Comparison of ENCODE assay signal across 8 cellular contexts in genomic region chr1:19448491-19449439, GRCh38. TPM values are rescaled to one million over a fixed set of nuclear protein-coding genes. Genes with fewer than 3 reads are reported as not detected.
A peak's percentile ranks its signal among the peaks of the same experiment; 100 is the strongest.
DNase-seq lines count a peak whose midpoint lies in the region; ATAC-seq and TF ChIP-seq lines count a peak whose summit lies in the region.

No MANE protein-coding gene starts in this region.

- intact Hi-C loops in lower leg skin (cut with DNase I; ENCODE audit: low total_unique reads) = loop anchor here (5.0 kb wide), 1 partner anchor 1804 kb away; no protein-coding TSS in a partner anchor

- H3K36me3 Mint-ChIP-seq in CD4-positive, CD25-positive, alpha-beta regulatory T cell = peaks cover 10% of the 10 kb centered on the region
- H3K36me3 Mint-ChIP-seq in chondrocyte (ENCODE audit: low read depth) = peaks cover 2% of the 10 kb centered on the region

- 41% methylated on average over 19 of the region's 19 CpGs for WGBS in lower leg skin, 2 donors

- no peak overlapping the region for H3K27ac ChIP-seq in CD4-positive, CD25-positive, alpha-beta regulatory T cell (ENCODE audit: insufficient read depth, low read length, poor library complexity, severe bottlenecking)
- peak overlapping the region; percentile 81 to 91 for H3K27ac ChIP-seq in thoracic aorta

- H3K9me3 ChIP-seq in CD4-positive, CD25-positive, alpha-beta regulatory T cell (ENCODE audit: control insufficient read depth in 2 of 2, low read length in 2 of 2) = no peaks in the 10 kb centered on the region
- no peaks in the 10 kb centered on the region for H3K9me3 ChIP-seq in thoracic aorta

- ATAC-seq in CD4-positive, CD25-positive, alpha-beta regulatory T cell (ENCODE audit: low read depth in 2 of 2) = no peak
- no peak for ATAC-seq in thoracic aorta (ENCODE audit: insufficient number of reproducible peaks, low FRiP score, low read depth)
- ATAC-seq in GM21825 (IDR thresholded peaks at IDR 0.05; ENCODE audit: unreplicated experiment) = no peak

- TF ChIP-seq POLR2A in lower leg skin (IDR thresholded peaks at IDR 0.05) = no peak

- H3K4me3 Mint-ChIP-seq in CD4-positive, CD25-positive, alpha-beta regulatory T cell = peak overlapping the region in 1 of 4 donors; percentile 9
- peak overlapping the region; percentile 11 for H3K4me3 Mint-ChIP-seq in chondrocyte (ENCODE audit: unreplicated experiment)

- H3K4me1 ChIP-seq in CD4-positive, CD25-positive, alpha-beta regulatory T cell (ENCODE audit: control insufficient read depth, insufficient read depth, low read length, poor library complexity, severe bottlenecking) = peaks cover 41% of the 10 kb centered on the region
- peaks cover 82 to 97% of the 10 kb centered on the region in 2 donors for H3K4me1 ChIP-seq in thoracic aorta (ENCODE audit: control insufficient read depth in 1 of 2, low read depth in 2 of 2)

- DNase-seq in CD4-positive, CD25-positive, alpha-beta regulatory T cell = no peak
- DNase-seq in NCI-H69 (lab: John Stamatoyannopoulos, UW) (peak; percentile 49), chondrocyte (ENCODE audit: low spot score) (no peak), lower leg skin (ENCODE audit: low spot score in 2 of 2) (peak; percentile 75 to 91), thoracic aorta (ENCODE audit: low spot score) (no peak), inferior parietal cortex (ENCODE audit: extremely low spot score) (no peak), NCI-H2227 (lab: John Stamatoyannopoulos, UW; ENCODE audit: unreplicated experiment) (no peak)

- no peaks in the 10 kb centered on the region for H3K27me3 Mint-ChIP-seq in CD4-positive, CD25-positive, alpha-beta regulatory T cell
- no peaks in the 10 kb centered on the region for H3K27me3 Mint-ChIP-seq in chondrocyte (ENCODE audit: low read depth)

- TF ChIP-seq CTCF in chondrocyte (IDR thresholded peaks at IDR 0.05) = no peak
- no peak for TF ChIP-seq CTCF in lower leg skin (IDR thresholded peaks at IDR 0.05)
- TF ChIP-seq CTCF in thoracic aorta (IDR thresholded peaks at IDR 0.05) = no peak

- H3K36me3 ChIP-seq in CD4-positive, CD25-positive, alpha-beta regulatory T cell (ENCODE audit: control insufficient read depth, insufficient read depth, low read length) = peaks cover 26% of the 10 kb centered on the region
- H3K36me3 ChIP-seq in thoracic aorta = no peaks in the 10 kb centered on the region

- H3K27me3 ChIP-seq in CD4-positive, CD25-positive, alpha-beta regulatory T cell (ENCODE audit: control insufficient read depth, insufficient read depth, low read length) = no peaks in the 10 kb centered on the region
- no peaks in the 10 kb centered on the region for H3K27me3 ChIP-seq in thoracic aorta (replicated peaks; ENCODE audit: insufficient read depth)

- H3K4me3 ChIP-seq in CD4-positive, CD25-positive, alpha-beta regulatory T cell (ENCODE audit: low read depth, low read length) = no peak overlapping the region
- H3K4me3 ChIP-seq in lower leg skin (ENCODE audit: low read depth, poor library complexity, severe bottlenecking) (no peak overlapping the region), thoracic aorta (peak overlapping the region; percentile 15)

- H3K4me1 Mint-ChIP-seq in CD4-positive, CD25-positive, alpha-beta regulatory T cell = peaks cover 19 to 95% (median 70%) of the 10 kb centered on the region in 4 donors
- peaks cover 93% of the 10 kb centered on the region for H3K4me1 Mint-ChIP-seq in chondrocyte (ENCODE audit: low read depth)

- no peaks in the 10 kb centered on the region for H3K9me3 Mint-ChIP-seq in CD4-positive, CD25-positive, alpha-beta regulatory T cell
- no peaks in the 10 kb centered on the region for H3K9me3 Mint-ChIP-seq in chondrocyte (ENCODE audit: low read depth)

- peak overlapping the region; percentile 13 to 80 (median 39) for H3K27ac Mint-ChIP-seq in CD4-positive, CD25-positive, alpha-beta regulatory T cell
- H3K27ac Mint-ChIP-seq in chondrocyte (ENCODE audit: unreplicated experiment) = peak overlapping the region; percentile 97

RNA-seq across cellular contexts. Expression of gene CAPZB, which starts 36.6 kb away (rescaled TPM):
- total RNA-seq in CD4-positive, CD25-positive, alpha-beta regulatory T cell = 372 TPM
- 100 to 1,000 TPM; 384 to 588 (median 518) TPM for polyA plus RNA-seq in CD4-positive, CD25-positive, alpha-beta regulatory T cell
- 285 to 353 TPM (median 352 TPM) in 3 replicates for total RNA-seq in chondrocyte
- 100 to 1,000 TPM in 2 of 4 donors, 10 to 100 TPM in 2; 84.7 to 124 (median 103) TPM for total RNA-seq in lower leg skin
- total RNA-seq in thoracic aorta = 100 to 1,000 TPM; 119 to 174 TPM

Comparison
In these comparisons a context has a peak if more than half of its experiments do, and no peak if none do; other contexts are left out.
1. DNase-seq: peak in NCI-H69 (single experiment) and lower leg skin (2 of 2); none in CD4-positive, CD25-positive, alpha-beta regulatory T cell (0 of 3), chondrocyte (single experiment), thoracic aorta (single experiment), inferior parietal cortex (single experiment) and NCI-H2227 (single experiment).